Comparison of ENCODE assay signal across 16 cellular contexts in genomic region chr3:183506674-183507290, GRCh38. TPM values are rescaled to one million over a fixed set of nuclear protein-coding genes. Genes with fewer than 3 reads are reported as not detected.
DNase-seq lines count a peak whose midpoint lies in the region; ATAC-seq, FAIRE-seq and TF ChIP-seq lines count a peak whose summit lies in the region.
"Had no signal": no experiment of that assay in that cellular context is flagged by ENCODE, and none has a peak within 500 bp of the region (broad histone marks: within the 10 kb centered on the region; RNA-seq: fewer than 3 reads in every experiment).

No MANE protein-coding gene starts in this region.

- peaks cover 15% of the 10 kb centered on the region for H3K36me3 ChIP-seq in CD4-positive, alpha-beta memory T cell (ENCODE audit: insufficient read depth, low read length)
- no peaks in the 10 kb centered on the region for H3K36me3 ChIP-seq in BE2C

- no peak overlapping the region for H3K4me3 ChIP-seq in CD4-positive, alpha-beta memory T cell (ENCODE audit: low read length in 2 of 2)
- no peak overlapping the region for H3K4me3 ChIP-seq in BE2C (ENCODE audit: low read depth, low read length)
- H3K4me3 ChIP-seq: smooth muscle cell had no signal

- no peaks in the 10 kb centered on the region for H3K4me1 ChIP-seq in CD4-positive, alpha-beta memory T cell (ENCODE audit: insufficient read depth, low read length)
- no peaks in the 10 kb centered on the region for H3K4me1 ChIP-seq in BE2C

- no peaks in the 10 kb centered on the region for H3K27me3 Mint-ChIP-seq in CD4-positive, alpha-beta memory T cell
- H3K27me3 Mint-ChIP-seq: stimulated activated naive CD8-positive, alpha-beta T cell treated with anti-CD3 and anti-CD28 coated beads, Interleukin-15, amount 100 ng/mL, for 72 hours had no signal

- DNase-seq in SKM-1 treated with dmso at 0.1 percent for 144 hours (lab: John Stamatoyannopoulos, UW; ENCODE audit: unreplicated experiment) = peak; percentile 35
- DNase-seq in SKM-1 (lab: John Stamatoyannopoulos, UW; ENCODE audit: unreplicated experiment) = no peak
- no peak for DNase-seq in CD4-positive, alpha-beta memory T cell
- DNase-seq in NOMO-1 treated with dmso at 0.1 percent for 144 hours (lab: John Stamatoyannopoulos, UW; ENCODE audit: unreplicated experiment) = peak; percentile 27
- peak; percentile 21 for DNase-seq in left lobe of liver (ENCODE audit: low spot score)
- DNase-seq in BE2C = no peak
- no peak for DNase-seq in GM19239 (ENCODE audit: insufficient read length, low spot score)
- DNase-seq: ACHN; aorta; immature natural killer cell; NCI-H2171 treated with DMSO at 0.1 percent for 48 hours; stimulated activated naive CD8-positive, alpha-beta T cell treated with anti-CD3 and anti-CD28 coated beads, Interleukin-15, amount 100 ng/mL, for 72 hours had no signal

- H3K27me3 ChIP-seq in CD4-positive, alpha-beta memory T cell (ENCODE audit: insufficient read depth, low read length) = no peaks in the 10 kb centered on the region
- H3K27me3 ChIP-seq in BE2C = no peaks in the 10 kb centered on the region

- H3K36me3 Mint-ChIP-seq in CD4-positive, alpha-beta memory T cell = peaks cover 66 to 71% of the 10 kb centered on the region in 2 donors
- H3K36me3 Mint-ChIP-seq: WTC11 had no signal

- no peak for TF ChIP-seq CTCF in BE2C (IDR thresholded peaks at IDR 0.05; ENCODE audit: low read depth, low read length)

- intact Hi-C loops in CD4-positive, alpha-beta memory T cell (cut with micrococcal nuclease) = no loop called here

- H3K27ac Mint-ChIP-seq in CD4-positive, alpha-beta memory T cell = peak overlapping the region in 5 of 7 donors; percentile 15 to 75 (median 55)
- H3K27ac Mint-ChIP-seq: WTC11 had no signal

- peaks cover under 1 to 22% (median 11%) of the 10 kb centered on the region in 4 donors for H3K4me1 Mint-ChIP-seq in CD4-positive, alpha-beta memory T cell
- H3K4me1 Mint-ChIP-seq: WTC11 had no signal

- POLR2A ChIA-PET in CD4-positive, alpha-beta memory T cell (lab: Charles Lee; ENCODE audit: partially characterized antibody) = no interaction called here

- no peak overlapping the region for H3K27ac ChIP-seq in CD4-positive, alpha-beta memory T cell (ENCODE audit: low read depth, low read length)

- no peaks in the 10 kb centered on the region for H3K9me3 ChIP-seq in CD4-positive, alpha-beta memory T cell (ENCODE audit: control insufficient read depth in 1 of 2, low read length in 2 of 2)
- no peaks in the 10 kb centered on the region for H3K9me3 ChIP-seq in BE2C

- CTCF ChIA-PET in CD4-positive, alpha-beta memory T cell (lab: Charles Lee; ENCODE audit: partially characterized antibody) = interaction anchor here (1.2 kb wide), 1 partner anchor 9 kb away, joined by 5 read pairs; no protein-coding TSS in a partner anchor

- ATAC-seq in left lobe of liver (peak; percentile 24), GM19463 (IDR thresholded peaks at IDR 0.05; ENCODE audit: unreplicated experiment) (no peak)
- ATAC-seq: SK-N-SH treated with all-trans-retinoic acid at 6 μM for 48 hours; stimulated activated naive CD8-positive, alpha-beta T cell treated with anti-CD3 and anti-CD28 coated beads, Interleukin-15, amount 100 ng/mL, for 72 hours; WTC11 had no signal

- peak overlapping the region in 1 of 8 donors; percentile 17 for H3K4me3 Mint-ChIP-seq in CD4-positive, alpha-beta memory T cell
- H3K4me3 Mint-ChIP-seq: immature natural killer cell; stimulated activated naive CD8-positive, alpha-beta T cell treated with anti-CD3 and anti-CD28 coated beads, Interleukin-15, amount 100 ng/mL, for 72 hours; WTC11 had no signal

- peaks cover 0 to 18% (median 10%) of the 10 kb centered on the region in 8 donors for H3K9me3 Mint-ChIP-seq in CD4-positive, alpha-beta memory T cell
- H3K9me3 Mint-ChIP-seq: stimulated activated naive CD8-positive, alpha-beta T cell treated with anti-CD3 and anti-CD28 coated beads, Interleukin-15, amount 100 ng/mL, for 72 hours had no signal

- FAIRE-seq in GM19239 (lab: Jason Lieb, UNC) = no peak

RNA-seq across cellular contexts. Expression of gene KLHL6, which starts 48.7 kb away (rescaled TPM):
- 10 to 100 TPM; 55.9 to 56.1 TPM for total RNA-seq in CD4-positive, alpha-beta memory T cell
- 10 to 100 TPM in 1 of 2 donors, 1 to 10 TPM in 1; 8.4 to 23.1 TPM for polyA plus RNA-seq in CD4-positive, alpha-beta memory T cell
- total RNA-seq in left lobe of liver = 0.65 TPM
- polyA plus RNA-seq in BE2C (2012; ENCODE audit: insufficient read depth, insufficient read length, low read depth) = 0.57 TPM
- polyA plus RNA-seq: smooth muscle cell had no signal

Comparison
In these comparisons a context has a peak if more than half of its experiments do, and no peak if none do; other contexts are left out.
1. DNase-seq: peak in SKM-1 treated with dmso at 0.1 percent for 144 hours (single experiment), NOMO-1 treated with dmso at 0.1 percent for 144 hours (single experiment) and left lobe of liver (single experiment); none in SKM-1 (single experiment), CD4-positive, alpha-beta memory T cell (0 of 5), BE2C (single experiment) and GM19239 (single experiment).
2. RNA of gene KLHL6, which starts 48.7 kb away (total RNA-seq): 55.9 to 56.1 TPM in CD4-positive, alpha-beta memory T cell; 0.65 TPM in left lobe of liver (single experiment); every median in the first group is over 10 times any median in the second.